10 cellular contexts compared by ENCODE assay signal in genomic region chr1:93804412-93804811, GRCh38.
DNase-seq lines count a peak whose midpoint lies in the region; ATAC-seq and TF ChIP-seq lines count a peak whose summit lies in the region.
"Had no signal": no experiment of that assay in that cellular context is flagged by ENCODE, and none has a peak within 500 bp of the region (broad histone marks: within the 10 kb centered on the region; RNA-seq: fewer than 3 reads in every experiment).

No MANE protein-coding gene starts in this region.

- no peak overlapping the region for H3K27ac Mint-ChIP-seq in activated CD8-positive, alpha-beta T cell treated with anti-CD3 and anti-CD28 coated beads, Interleukin-2, amount 10 ng/mL, durations not matched to agents 7 days and 5 days
- H3K27ac Mint-ChIP-seq: natural killer cell had no signal

- H3K27ac ChIP-seq in RWPE2 (ENCODE audit: poor library complexity, severe bottlenecking) (peak overlapping the region; percentile 96), caudate nucleus (ENCODE audit: low read depth, low read length) (no peak overlapping the region)

- peak; percentile 100 for ATAC-seq in RWPE2 (ENCODE audit: low read depth)
- peak; percentile 73 for ATAC-seq in esophagus mucosa
- no peak for ATAC-seq in GM19467 (IDR thresholded peaks at IDR 0.05; ENCODE audit: unreplicated experiment)
- ATAC-seq in GM18870 (IDR thresholded peaks at IDR 0.05; ENCODE audit: unreplicated experiment) = no peak
- no peak for ATAC-seq in activated CD8-positive, alpha-beta T cell treated with anti-CD3 and anti-CD28 coated beads, Interleukin-2, amount 10 ng/mL, durations not matched to agents 7 days and 5 days
- ATAC-seq: natural killer cell had no signal

- no peaks in the 10 kb centered on the region for H3K4me1 Mint-ChIP-seq in activated CD8-positive, alpha-beta T cell treated with anti-CD3 and anti-CD28 coated beads, Interleukin-2, amount 10 ng/mL, durations not matched to agents 7 days and 5 days (ENCODE audit: low read depth)
- H3K4me1 Mint-ChIP-seq: natural killer cell had no signal

- TF ChIP-seq CTCF in AG10803 (conservative IDR thresholded peaks at IDR 0.05; ENCODE audit: low read length) (no peak), RWPE2 (IDR thresholded peaks at IDR 0.05; ENCODE audit: poor library complexity, severe bottlenecking) (no peak)

- peaks cover 9% of the 10 kb centered on the region for H3K27me3 Mint-ChIP-seq in activated CD8-positive, alpha-beta T cell treated with anti-CD3 and anti-CD28 coated beads, Interleukin-2, amount 10 ng/mL, durations not matched to agents 7 days and 5 days (ENCODE audit: low read depth)

- peak overlapping the region; percentile 22 for H3K4me3 ChIP-seq in AG10803 (ENCODE audit: low read length)
- H3K4me3 ChIP-seq in RWPE2 (ENCODE audit: severe bottlenecking) = no peak overlapping the region

- CTCF ChIA-PET in activated CD8-positive, alpha-beta T cell treated with anti-CD3 and anti-CD28 coated beads, Interleukin-2, amount 10 ng/mL, durations not matched to agents 7 days and 5 days (lab: Charles Lee) = interaction anchor here (1.1 to 1.4 kb wide), 2 partner anchors 9 to 12 kb away, joined by 4 to 5 read pairs; no protein-coding TSS in a partner anchor

- H3K27me3 ChIP-seq in RWPE2 (ENCODE audit: insufficient read depth, poor library complexity, severe bottlenecking) = no peaks in the 10 kb centered on the region

- DNase-seq in AG10803 (ENCODE audit: low read depth) (peak; percentile 83), RWPE2 (ENCODE audit: low spot score) (no peak), non-pigmented ciliary epithelial cell (ENCODE audit: low read depth) (peak; percentile 83), caudate nucleus (lab: John Stamatoyannopoulos, UW) (no peak)
- DNase-seq in activated CD8-positive, alpha-beta T cell treated with anti-CD3 and anti-CD28 coated beads, Interleukin-2, amount 10 ng/mL, durations not matched to agents 7 days and 5 days = no peak
- DNase-seq: effector CD8-positive, alpha-beta T cell; natural killer cell had no signal

- H3K4me3 Mint-ChIP-seq in activated CD8-positive, alpha-beta T cell treated with anti-CD3 and anti-CD28 coated beads, Interleukin-2, amount 10 ng/mL, durations not matched to agents 7 days and 5 days = no peak overlapping the region
- H3K4me3 Mint-ChIP-seq: natural killer cell had no signal

- peaks cover 26% of the 10 kb centered on the region for H3K4me1 ChIP-seq in RWPE2 (ENCODE audit: insufficient read depth, poor library complexity, severe bottlenecking)

- POLR2A ChIA-PET in activated CD8-positive, alpha-beta T cell treated with anti-CD3 and anti-CD28 coated beads, Interleukin-2, amount 10 ng/mL, durations not matched to agents 7 days and 5 days (lab: Charles Lee) = no interaction called here

- H3K9me3 ChIP-seq in RWPE2 (ENCODE audit: severe bottlenecking) = peaks cover 2% of the 10 kb centered on the region

- no peaks in the 10 kb centered on the region; the same call in 1 of the 2 replicates for H3K36me3 ChIP-seq in RWPE2 (ENCODE audit: low read depth)

- no peaks in the 10 kb centered on the region for H3K36me3 Mint-ChIP-seq in activated CD8-positive, alpha-beta T cell treated with anti-CD3 and anti-CD28 coated beads, Interleukin-2, amount 10 ng/mL, durations not matched to agents 7 days and 5 days (ENCODE audit: low read depth)
- H3K36me3 Mint-ChIP-seq: natural killer cell had no signal

- H3K9me3 Mint-ChIP-seq in activated CD8-positive, alpha-beta T cell treated with anti-CD3 and anti-CD28 coated beads, Interleukin-2, amount 10 ng/mL, durations not matched to agents 7 days and 5 days (ENCODE audit: insufficient read depth) = peaks cover 5% of the 10 kb centered on the region
- H3K9me3 Mint-ChIP-seq: natural killer cell had no signal

Comparison
In these comparisons a context has a peak if more than half of its experiments do, and no peak if none do; other contexts are left out.
1. DNase-seq: peak in AG10803 (single experiment) and non-pigmented ciliary epithelial cell (single experiment); none in RWPE2 (single experiment), caudate nucleus (0 of 61) and activated CD8-positive, alpha-beta T cell treated with anti-CD3 and anti-CD28 coated beads, Interleukin-2, amount 10 ng/mL, durations not matched to agents 7 days and 5 days (single experiment).
2. ATAC-seq: peak in RWPE2 (single experiment) and esophagus mucosa (single experiment); none in GM19467 (single experiment), GM18870 (single experiment) and activated CD8-positive, alpha-beta T cell treated with anti-CD3 and anti-CD28 coated beads, Interleukin-2, amount 10 ng/mL, durations not matched to agents 7 days and 5 days (single experiment).